8 cellular contexts compared by ENCODE assay signal in the genomic region with DNA sequence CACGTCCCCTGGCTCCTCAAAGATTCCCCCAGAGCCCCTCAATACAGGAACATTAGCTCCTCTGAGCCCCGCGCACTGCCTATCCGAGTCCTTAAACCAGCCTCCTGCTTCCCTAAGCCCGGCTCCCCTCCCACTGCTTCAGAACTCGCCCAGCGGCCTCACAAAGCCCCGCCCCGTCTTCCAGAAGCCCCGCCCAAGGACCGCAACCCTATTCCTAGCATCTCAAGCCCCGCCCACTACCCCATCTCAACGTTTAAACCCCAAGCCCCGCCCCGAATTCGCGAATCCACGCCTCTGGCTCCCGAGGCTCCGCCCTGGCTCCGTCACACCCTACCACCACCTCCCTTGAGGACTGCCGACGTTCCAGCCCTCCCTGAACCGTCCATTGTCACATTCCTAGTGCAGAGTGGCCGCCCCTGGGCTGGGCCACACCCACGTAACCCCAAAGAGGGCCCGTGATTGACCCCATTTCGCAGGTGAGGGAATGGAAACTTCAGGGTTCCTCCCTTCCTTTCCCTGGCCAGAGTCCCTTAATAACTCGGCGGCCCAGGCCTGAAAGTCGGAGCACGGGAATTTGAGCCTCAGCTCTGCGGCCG. TPM values are rescaled to one million over a fixed set of nuclear protein-coding genes. Genes with fewer than 3 reads are reported as not detected.
DNase-seq lines count a peak whose midpoint lies in the region; ATAC-seq and TF ChIP-seq lines count a peak whose summit lies in the region.

No MANE protein-coding gene starts in this region.

- peak; percentile 6 for TF ChIP-seq CTCF in PC-3 (conservative IDR thresholded peaks at IDR 0.05; ENCODE audit: low read depth, low read length)

- peaks cover 50% of the 10 kb centered on the region for H3K4me1 ChIP-seq in PC-3 (ENCODE audit: insufficient read depth, low read length)
- peaks cover 24% of the 10 kb centered on the region for H3K4me1 ChIP-seq in muscle layer of colon (ENCODE audit: insufficient read depth, low read length)

- H3K9me2 ChIP-seq in PC-3 (replicated peaks; ENCODE audit: low read length) = no peaks in the 10 kb centered on the region

- CTCF ChIA-PET in PC-3 (lab: Charles Lee) = no interaction called here

- intact Hi-C loops in PC-3 (cut with micrococcal nuclease) = loop anchor here (1.0 to 10.0 kb wide), 5 partner anchors 41 to 363 kb away; a partner anchor contains a TSS

- H2AFZ ChIP-seq in PC-3 (ENCODE audit: low read length) = peak overlapping the region; percentile 84

- peak overlapping the region; percentile 67 for H3K4me3 ChIP-seq in Jurkat, Clone E6-1 (ENCODE audit: low read length)
- H3K4me3 ChIP-seq in PC-3 (ENCODE audit: low read length) (peak overlapping the region; percentile 68), muscle layer of colon (ENCODE audit: low read depth in 1 of 2, low read length in 2 of 2) (peak overlapping the region; percentile 36 to 85)

- H3K9ac ChIP-seq in PC-3 (ENCODE audit: low read length) = peak overlapping the region; percentile 72
- H3K9ac ChIP-seq in muscle layer of colon (ENCODE audit: low read length) = peak overlapping the region; percentile 49

- DNase-seq in DMS 273 treated with DMSO at 0.1 percent for 48 hours (lab: John Stamatoyannopoulos, UW) (peak; percentile 75), PC-3 (peak; percentile 99)
- DNase-seq in Jurkat, Clone E6-1 (ENCODE audit: low read depth, low spot score) = peak; percentile 90
- DNase-seq in activated T-cell treated with anti-CD3 and anti-CD28 coated beads, Interleukin-2, amount 50 U/mL, for 48 hours = peak; percentile 99
- DNase-seq in stimulated activated CD8-positive, alpha-beta memory T cell treated with anti-CD3 and anti-CD28 coated beads, Interleukin-7, amount 100 ng/mL, for 24 hours (ENCODE audit: low read depth) = peak; percentile 94

- ATAC-seq in GM21717 (IDR thresholded peaks at IDR 0.05; ENCODE audit: unreplicated experiment) (peak; percentile 54), PC-3 (peak; percentile 60), esophagus mucosa (peak; percentile 80)

- H4K20me1 ChIP-seq in PC-3 (ENCODE audit: low read length) = peaks cover 33% of the 10 kb centered on the region

- peak overlapping the region; percentile 87 for H3K4me2 ChIP-seq in PC-3 (ENCODE audit: low read length)

- no TSS peak for BruUV-seq in PC-3 (replicated peaks; lab: Mats Ljungman, UMichigan)

- no peaks in the 10 kb centered on the region for H3K27me3 ChIP-seq in PC-3 (ENCODE audit: low read length)
- H3K27me3 ChIP-seq in muscle layer of colon (ENCODE audit: control insufficient read depth in 1 of 2, insufficient read depth in 2 of 2, low read length in 2 of 2) = no peaks in the 10 kb centered on the region

- H3K9me3 ChIP-seq in PC-3 (ENCODE audit: low read length) (no peaks in the 10 kb centered on the region), muscle layer of colon (ENCODE audit: low read length) (no peaks in the 10 kb centered on the region)

- H3K79me2 ChIP-seq in PC-3 (ENCODE audit: low read length) = peaks cover 43% of the 10 kb centered on the region

- peaks cover 9% of the 10 kb centered on the region; the same call in 1 of the 2 replicates for H3K36me3 ChIP-seq in PC-3 (ENCODE audit: low read depth, low read length)
- H3K36me3 ChIP-seq in muscle layer of colon (ENCODE audit: insufficient read depth, low read length) = no peaks in the 10 kb centered on the region

- POLR2A ChIA-PET in PC-3 (lab: Charles Lee; ENCODE audit: unreplicated experiment) = interaction anchor here (1.0 kb wide), 1 partner anchor 83 kb away, joined by 4 read pairs; no protein-coding TSS in a partner anchor

- H3F3A ChIP-seq in PC-3 (ENCODE audit: low read length, unreplicated experiment) = peaks cover 13% of the 10 kb centered on the region

- H3K27ac ChIP-seq in PC-3 (ENCODE audit: low read length) (peak overlapping the region; percentile 71), muscle layer of colon (ENCODE audit: low read depth, low read length) (peak overlapping the region; percentile 78)

RNA-seq across cellular contexts. Expression of a gene that starts 0.6 kb away (rescaled TPM):
- 87.2 TPM for polyA plus RNA-seq in Jurkat, Clone E6-1 (2012; ENCODE audit: insufficient read depth, insufficient read length)
- 159 and 179 TPM in 2 replicates for total RNA-seq in PC-3 (2014; rRNA removed)
- total RNA-seq in esophagus mucosa = 107 TPM

Comparison
In these comparisons a context has a peak if more than half of its experiments do, and no peak if none do; other contexts are left out.
1. Peak in every context shown above with its lines: DNase-seq, ATAC-seq, H3K4me3 ChIP-seq and H3K27ac ChIP-seq.